ENCODE assay signal across 1 cellular context in genomic region chr2:231482806-231483391, GRCh38.
TF ChIP-seq lines count a peak whose summit lies in the region.

No MANE protein-coding gene starts in this region.

TF ChIP-seq in HepG2, 621 proteins besides CTCF, POLR2A, EP300 and RAD21 (continued from another document and continues in another):
- TF ChIP-seq ZBTB10 (CRISPR knock-in tag; IDR thresholded peaks at IDR 0.05; ENCODE audit: borderline replicate concordance): peak; percentile 58; the same call in 1 of the 2 replicates
- TF ChIP-seq ZNF710 (CRISPR knock-in tag; IDR thresholded peaks at IDR 0.05; ENCODE audit: borderline replicate concordance): no peak
- TF ChIP-seq ZGPAT (CRISPR knock-in tag; IDR thresholded peaks at IDR 0.05): 0 out of 2 replicates have a peak, but pooled peaks have one; percentile 22
- TF ChIP-seq ATF7-NPFF (CRISPR knock-in tag; IDR thresholded peaks at IDR 0.05; ENCODE audit: low read depth): peak; percentile 57; the same call in 1 of the 2 replicates
- TF ChIP-seq HMG20A (CRISPR knock-in tag; IDR thresholded peaks at IDR 0.05; ENCODE audit: borderline replicate concordance): no peak
- no peak for TF ChIP-seq ZBTB46 (CRISPR knock-in tag; IDR thresholded peaks at IDR 0.05; ENCODE audit: borderline replicate concordance)
- no peak for TF ChIP-seq ZBTB43 (CRISPR knock-in tag; conservative IDR thresholded peaks at IDR 0.05)
- TF ChIP-seq FOXA1 (IDR thresholded peaks at IDR 0.05): no peak
- TF ChIP-seq FOXA1 (CRISPR knock-in tag; IDR thresholded peaks at IDR 0.05): no peak
- TF ChIP-seq ZNF17 (CRISPR knock-in tag; IDR thresholded peaks at IDR 0.05): no peak
- no peak for TF ChIP-seq ZBTB3 (CRISPR knock-in tag; IDR thresholded peaks at IDR 0.05; ENCODE audit: borderline replicate concordance, low read depth)
- TF ChIP-seq XRCC5 (optimal IDR thresholded peaks at IDR 0.05; ENCODE audit: low read length): peak; percentile 99
- no peak for TF ChIP-seq EZH2 (conservative IDR thresholded peaks at IDR 0.05; ENCODE audit: low read depth, low read length)
- no peak for TF ChIP-seq ZNF484 (CRISPR knock-in tag; IDR thresholded peaks at IDR 0.05; ENCODE audit: borderline replicate concordance, low read depth)
- 0 out of 2 replicates have a peak, but pooled peaks have one; percentile 77 for TF ChIP-seq SALL2 (CRISPR knock-in tag; IDR thresholded peaks at IDR 0.05)
- TF ChIP-seq ZNF501 (CRISPR knock-in tag; IDR thresholded peaks at IDR 0.05): peak; percentile 61; the same call in 1 of the 2 replicates
- no peak for TF ChIP-seq ZNF12 (CRISPR knock-in tag; IDR thresholded peaks at IDR 0.05)
- TF ChIP-seq PRDM4 (CRISPR knock-in tag; IDR thresholded peaks at IDR 0.05; ENCODE audit: borderline replicate concordance): no peak
- no peak for TF ChIP-seq ZNF3 (CRISPR knock-in tag; IDR thresholded peaks at IDR 0.05)
- no peak for TF ChIP-seq NR3C1 (CRISPR knock-in tag; IDR thresholded peaks at IDR 0.05)
- 0 out of 2 replicates have a peak, but pooled peaks have one; percentile 13 for TF ChIP-seq TFDP1 (CRISPR knock-in tag; IDR thresholded peaks at IDR 0.05; ENCODE audit: borderline replicate concordance)
- TF ChIP-seq ZHX1 (CRISPR knock-in tag; IDR thresholded peaks at IDR 0.05; ENCODE audit: low read depth): 0 out of 2 replicates have a peak, but pooled peaks have one; percentile 59
- TF ChIP-seq ZNF282 (IDR thresholded peaks at IDR 0.05; ENCODE audit: partially characterized antibody): no peak
- TF ChIP-seq FOSL2 (CRISPR knock-in tag; IDR thresholded peaks at IDR 0.05): no peak; the same call in 1 of the 2 replicates
- no peak for TF ChIP-seq ZNF563 (CRISPR knock-in tag; IDR thresholded peaks at IDR 0.05)
- TF ChIP-seq ZNF562 (CRISPR knock-in tag; IDR thresholded peaks at IDR 0.05; ENCODE audit: borderline replicate concordance): no peak
- TF ChIP-seq ZNF124 (CRISPR knock-in tag; IDR thresholded peaks at IDR 0.05): peak; percentile 82; the same call in 1 of the 2 replicates
- no peak for TF ChIP-seq ZNF549 (CRISPR knock-in tag; IDR thresholded peaks at IDR 0.05)
- peak; percentile 52; the same call in 1 of the 2 replicates for TF ChIP-seq ZSCAN21 (CRISPR knock-in tag; IDR thresholded peaks at IDR 0.05; ENCODE audit: borderline replicate concordance)
- TF ChIP-seq ZNF672 (CRISPR knock-in tag; IDR thresholded peaks at IDR 0.05): no peak
- TF ChIP-seq POLR2G (IDR thresholded peaks at IDR 0.05; ENCODE audit: low read depth, low read length): peak; percentile 41; the same call in 1 of the 2 replicates
- TF ChIP-seq ZSCAN31 (CRISPR knock-in tag; IDR thresholded peaks at IDR 0.05; ENCODE audit: low read depth): peak; percentile 84
- peak; percentile 85 for TF ChIP-seq ZBTB4 (CRISPR knock-in tag; IDR thresholded peaks at IDR 0.05; ENCODE audit: borderline replicate concordance)
- no peak for TF ChIP-seq MXD1 (CRISPR knock-in tag; IDR thresholded peaks at IDR 0.05)
- TF ChIP-seq ZBTB38 (CRISPR knock-in tag; IDR thresholded peaks at IDR 0.05): peak; percentile 45
- TF ChIP-seq ZNF674 (CRISPR knock-in tag; IDR thresholded peaks at IDR 0.05; ENCODE audit: low read depth): no peak
- TF ChIP-seq RFX5 (IDR thresholded peaks at IDR 0.05; ENCODE audit: low read depth, low read length): no peak
- TF ChIP-seq ZNF639 (CRISPR knock-in tag; conservative IDR thresholded peaks at IDR 0.05): no peak
